In genomic region chr11:64776425-64776824, GRCh38 we compare ENCODE assay signal across 8 cellular contexts. TPM values are rescaled to one million over a fixed set of nuclear protein-coding genes. Genes with fewer than 3 reads are reported as not detected.
A peak's percentile ranks its signal among the peaks of the same experiment; 100 is the strongest.
DNase-seq lines count a peak whose midpoint lies in the region; ATAC-seq and TF ChIP-seq lines count a peak whose summit lies in the region.
"Had no signal": no experiment of that assay in that cellular context is flagged by ENCODE, and none has a peak within 500 bp of the region (broad histone marks: within the 10 kb centered on the region; RNA-seq: fewer than 3 reads in every experiment).

No MANE protein-coding gene starts in this region.

- H3K9me3 ChIP-seq in GM23248 (ENCODE audit: low read depth) (no peaks in the 10 kb centered on the region), T-helper 17 cell (ENCODE audit: control insufficient read depth, low read length, poor library complexity, severe bottlenecking) (no peaks in the 10 kb centered on the region)
- H3K9me3 ChIP-seq: tibial nerve had no signal

- H3K4me1 Mint-ChIP-seq in T-helper 17 cell, result peaks cover 63% of the 10 kb centered on the region

- in situ Hi-C loops in GM23248 (cut with MboI), result no loop called here

- peak overlapping the region; percentile 98 for H3K4me2 ChIP-seq in GM23248 (ENCODE audit: unreplicated experiment)

- peak overlapping the region; percentile 96 for H3K27ac Mint-ChIP-seq in T-helper 17 cell

- ATAC-seq in T-helper 17 cell (no peak), HG03378 (IDR thresholded peaks at IDR 0.05; ENCODE audit: unreplicated experiment) (no peak), GM21825 (IDR thresholded peaks at IDR 0.05; ENCODE audit: unreplicated experiment) (no peak)

- no peak overlapping the region for H3K27ac ChIP-seq in GM23248

- H3K27me3 ChIP-seq in GM23248 (replicated peaks; ENCODE audit: insufficient read depth), result no peaks in the 10 kb centered on the region
- H3K27me3 ChIP-seq: tibial nerve had no signal

- peaks cover 58% of the 10 kb centered on the region for H3F3A ChIP-seq in GM23248 (ENCODE audit: insufficient read depth)

- peaks cover 50% of the 10 kb centered on the region for H3K36me3 ChIP-seq in GM23248 (ENCODE audit: low read depth)

- peaks cover 61% of the 10 kb centered on the region for H3K79me2 ChIP-seq in GM23248 (ENCODE audit: insufficient read depth)

- peaks cover 25% of the 10 kb centered on the region for H3K4me1 ChIP-seq in GM23248 (ENCODE audit: insufficient read depth)

- 69 to 73% methylated on average over 6 of the region's 6 CpGs for WGBS in GM23248 (ENCODE audit: low coverage in 1 of 2, low lambda C conversion rate in 2 of 2, missing lambda C conversion rate in 2 of 2), 2 experiments

- H3K36me3 Mint-ChIP-seq in T-helper 17 cell (ENCODE audit: low read depth), result peaks cover 10% of the 10 kb centered on the region

- peak overlapping the region; percentile 74 for H3K9ac ChIP-seq in GM23248

- peak overlapping the region; percentile 86 for H3K4me3 ChIP-seq in GM23248
- peak overlapping the region; percentile 90 for H3K4me3 ChIP-seq in fibroblast of pulmonary artery (replicated peaks; ENCODE audit: low read depth, low read length)
- H3K4me3 ChIP-seq in skeletal muscle cell (ENCODE audit: low read depth, low read length), result peak overlapping the region; percentile 71

- DNase-seq in GM23248, result no peak
- no peak for DNase-seq in T-helper 17 cell
- no peak for DNase-seq in fibroblast of pulmonary artery (ENCODE audit: low read depth)
- no peak for DNase-seq in skeletal muscle cell (ENCODE audit: low read depth)
- no peak for DNase-seq in SKM-1 (lab: John Stamatoyannopoulos, UW; ENCODE audit: unreplicated experiment)

- H3K9me2 ChIP-seq in GM23248 (ENCODE audit: insufficient read depth), result no peaks in the 10 kb centered on the region

- peak overlapping the region; percentile 91 for H3K4me3 Mint-ChIP-seq in T-helper 17 cell

- no peaks in the 10 kb centered on the region for H3K27me3 Mint-ChIP-seq in T-helper 17 cell

- H4K20me1 ChIP-seq in GM23248 (ENCODE audit: insufficient read depth), result peaks cover 48% of the 10 kb centered on the region; the same call in 1 of the 2 replicates

- H2AFZ ChIP-seq in GM23248, result no peak overlapping the region

- TF ChIP-seq CTCF in fibroblast of pulmonary artery (IDR thresholded peaks at IDR 0.05; ENCODE audit: low read length, missing control alignments), result no peak

RNA-seq across cellular contexts. Expression of gene SF1, which starts 1.9 kb away (rescaled TPM):
- 81.6 and 106 TPM in 2 replicates for total RNA-seq in GM23248 (2014; rRNA removed; shearing (Covaris generic))
- 59.7 and 62.2 TPM in 2 replicates for polyA plus RNA-seq in GM23248 (2016; fragmentation: Nextera tagmentation; extraction: Ambion mirVana)
- total RNA-seq in T-helper 17 cell, result 1,000 to 10,000 TPM; 1,476 to 1,622 TPM

RNA-seq across cellular contexts. Expression of gene PYGM, which starts 16.7 kb away (rescaled TPM):
- total RNA-seq in GM23248 (2014; rRNA removed; shearing (Covaris generic)), result not detected in 2 replicates
- not detected in 2 replicates for polyA plus RNA-seq in GM23248 (2016; fragmentation: Nextera tagmentation; extraction: Ambion mirVana)
- total RNA-seq in T-helper 17 cell, result 10 to 100 TPM; 11.8 to 27.1 TPM

RNA-seq across cellular contexts. Expression of gene MAP4K2, which starts 26.6 kb away (rescaled TPM):
- total RNA-seq in GM23248 (2014; rRNA removed; shearing (Covaris generic)), result 18.2 and 19.7 TPM in 2 replicates
- 4.2 and 6.2 TPM in 2 replicates for polyA plus RNA-seq in GM23248 (2016; fragmentation: Nextera tagmentation; extraction: Ambion mirVana)
- 10 to 100 TPM; 97.8 to 99.2 TPM for total RNA-seq in T-helper 17 cell

RNA-seq across cellular contexts. Expression of gene RASGRP2, which starts 32.5 kb away (rescaled TPM):
- not detected in 2 replicates for total RNA-seq in GM23248 (2014; rRNA removed; shearing (Covaris generic))
- polyA plus RNA-seq in GM23248 (2016; fragmentation: Nextera tagmentation; extraction: Ambion mirVana), result 0.61 and 0.68 TPM in 2 replicates
- 100 to 1,000 TPM; 464 to 502 TPM for total RNA-seq in T-helper 17 cell

RNA-seq across cellular contexts. Expression of gene MEN1, which starts 33.9 kb away (rescaled TPM):
- total RNA-seq in GM23248 (2014; rRNA removed; shearing (Covaris generic)), result 13.2 and 15.8 TPM in 2 replicates
- 24.6 and 26.1 TPM in 2 replicates for polyA plus RNA-seq in GM23248 (2016; fragmentation: Nextera tagmentation; extraction: Ambion mirVana)
- 10 to 100 TPM; 25.8 to 27.0 TPM for total RNA-seq in T-helper 17 cell

Comparison
In these comparisons a context has a peak if more than half of its experiments do, and no peak if none do; other contexts are left out.
1. RNA of gene SF1, which starts 1.9 kb away (total RNA-seq): 1,476 to 1,622 TPM in T-helper 17 cell; 81.6 to 106 TPM in GM23248; every median in the first group is over 10 times any median in the second.
2. RNA of gene PYGM, which starts 16.7 kb away (total RNA-seq): 11.8 to 27.1 TPM in T-helper 17 cell; not detected in GM23248; every median in the first group is over 10 times any median in the second.
3. Peak in every context shown above with its lines, with median percentiles within 50 percentile points of each other: H3K4me3 ChIP-seq.